ENCODE assay signal across 13 cellular contexts in the genomic region with DNA sequence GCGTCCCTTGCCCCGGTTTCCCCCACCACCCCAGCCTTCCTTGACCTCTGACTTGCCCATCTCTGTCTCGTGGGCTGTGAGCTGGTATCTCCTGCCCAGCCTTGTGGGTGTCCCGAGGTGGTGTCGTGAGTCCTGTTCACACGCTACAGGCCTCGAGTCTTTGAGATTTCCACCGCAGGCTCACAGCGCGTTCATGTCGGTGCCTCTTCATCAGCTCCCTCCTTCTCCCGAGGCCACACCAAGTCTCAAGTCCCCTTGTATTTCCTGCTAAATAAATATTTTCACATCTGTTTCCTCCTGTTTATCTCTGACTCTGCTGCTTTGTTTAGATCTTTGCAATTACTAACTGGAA.
A peak's percentile ranks its signal among the peaks of the same experiment; 100 is the strongest.
DNase-seq lines count a peak whose midpoint lies in the region; ATAC-seq and TF ChIP-seq lines count a peak whose summit lies in the region.
"Had no signal": no experiment of that assay in that cellular context is flagged by ENCODE, and none has a peak within 500 bp of the region (broad histone marks: within the 10 kb centered on the region; RNA-seq: fewer than 3 reads in every experiment).

No MANE protein-coding gene starts in this region.

- peaks cover 50% of the 10 kb centered on the region for H3K4me1 Mint-ChIP-seq in mesothelial cell of epicardium
- H3K4me1 Mint-ChIP-seq: central memory CD8-positive, alpha-beta T cell; naive thymus-derived CD4-positive, alpha-beta T cell had no signal

- H3K4me1 ChIP-seq in adrenal gland (replicated peaks in 1 of 2) = peaks cover 8 to 14% of the 10 kb centered on the region in 2 donors
- peaks cover 10% of the 10 kb centered on the region for H3K4me1 ChIP-seq in fibroblast of lung (ENCODE audit: control insufficient read depth, extremely low read depth, insufficient read depth, low read length)
- peaks cover 27 to 49% of the 10 kb centered on the region in 2 donors for H3K4me1 ChIP-seq in thyroid gland

- 50 to 71% (median 60%) methylated on average over 12 of the region's 12 CpGs for WGBS in adrenal gland, 4 donors
- 36 to 44% methylated on average over 12 of the region's 12 CpGs for WGBS in thyroid gland, 2 donors

- H3K9me3 Mint-ChIP-seq in mesothelial cell of epicardium = peaks cover 5% of the 10 kb centered on the region
- H3K9me3 Mint-ChIP-seq: central memory CD8-positive, alpha-beta T cell; naive thymus-derived CD4-positive, alpha-beta T cell had no signal

- H3K27me3 Mint-ChIP-seq in mesothelial cell of epicardium (ENCODE audit: low read depth) = no peaks in the 10 kb centered on the region

- H3K4me3 Mint-ChIP-seq in mesothelial cell of epicardium = peak overlapping the region; percentile 2
- H3K4me3 Mint-ChIP-seq: central memory CD8-positive, alpha-beta T cell; naive thymus-derived CD4-positive, alpha-beta T cell had no signal

- no peak overlapping the region for H3K9ac ChIP-seq in fibroblast of lung (ENCODE audit: insufficient read depth, low read length)

- H3K27ac ChIP-seq in adrenal gland (peak overlapping the region in 3 of 5 donors; percentile 24 to 46 (median 28)), fibroblast of lung (ENCODE audit: insufficient read depth, low read length) (peak overlapping the region; percentile 67), thyroid gland (peak overlapping the region; percentile 59 to 70 (median 66))

- TF ChIP-seq CTCF in adrenal gland (IDR thresholded peaks at IDR 0.05) = no peak
- TF ChIP-seq CTCF in fibroblast of lung (conservative IDR thresholded peaks at IDR 0.05 in 1 of 2, IDR thresholded peaks at IDR 0.05 in 1 of 2; ENCODE audit: low read depth in 1 of 2, low read length in 2 of 2) = no peak
- TF ChIP-seq CTCF in mesothelial cell of epicardium (IDR thresholded peaks at IDR 0.05; ENCODE audit: unreplicated experiment) = no peak
- no peak for TF ChIP-seq CTCF in thyroid gland (IDR thresholded peaks at IDR 0.05)

- H3K9me3 ChIP-seq in adrenal gland (replicated peaks in 1 of 3) = no peaks in the 10 kb centered on the region
- H3K9me3 ChIP-seq in fibroblast of lung (ENCODE audit: control insufficient read depth, insufficient read depth, low read depth, low read length) = no peaks in the 10 kb centered on the region
- no peaks in the 10 kb centered on the region for H3K9me3 ChIP-seq in thyroid gland
- H3K9me3 ChIP-seq: esophagus squamous epithelium had no signal

- peak overlapping the region; percentile 77 for H3K4me2 ChIP-seq in fibroblast of lung (ENCODE audit: extremely low read depth, insufficient read depth, low read length)

- H3K36me3 Mint-ChIP-seq in mesothelial cell of epicardium = peaks cover 12% of the 10 kb centered on the region
- H3K36me3 Mint-ChIP-seq: naive thymus-derived CD4-positive, alpha-beta T cell had no signal

- no peaks in the 10 kb centered on the region for H3K36me3 ChIP-seq in adrenal gland (replicated peaks in 1 of 2)
- H3K36me3 ChIP-seq in fibroblast of lung (ENCODE audit: control insufficient read depth, insufficient read depth, low read length) = no peaks in the 10 kb centered on the region
- H3K36me3 ChIP-seq in thyroid gland = no peaks in the 10 kb centered on the region
- H3K36me3 ChIP-seq: esophagus squamous epithelium had no signal

- H3K4me3 ChIP-seq in adrenal gland = no peak overlapping the region
- H3K4me3 ChIP-seq in fibroblast of lung (replicated peaks in 1 of 4; ENCODE audit: control extremely low read depth in 1 of 4, insufficient read depth in 1 of 4, low read depth in 3 of 4, low read length in 4 of 4) = no peak overlapping the region
- H3K4me3 ChIP-seq in thyroid gland (replicated peaks in 1 of 3) = no peak overlapping the region
- H3K4me3 ChIP-seq: esophagus squamous epithelium had no signal

- peak overlapping the region; percentile 8 for H2AFZ ChIP-seq in fibroblast of lung (ENCODE audit: low read length)

- TF ChIP-seq POLR2A in adrenal gland (IDR thresholded peaks at IDR 0.05) = no peak
- TF ChIP-seq POLR2A in thyroid gland (IDR thresholded peaks at IDR 0.05) = no peak

- no peaks in the 10 kb centered on the region for H4K20me1 ChIP-seq in fibroblast of lung (ENCODE audit: control insufficient read depth, extremely low read depth, insufficient read depth, low read length)

- peak overlapping the region; percentile 88 for H3K27ac Mint-ChIP-seq in mesothelial cell of epicardium
- H3K27ac Mint-ChIP-seq: naive thymus-derived CD4-positive, alpha-beta T cell had no signal

- ATAC-seq in HG03135 (IDR thresholded peaks at IDR 0.05; ENCODE audit: unreplicated experiment) = no peak
- no peak for ATAC-seq in GM21723 (IDR thresholded peaks at IDR 0.05; ENCODE audit: unreplicated experiment)
- no peak for ATAC-seq in HG02678 (IDR thresholded peaks at IDR 0.05; ENCODE audit: unreplicated experiment)
- ATAC-seq: naive thymus-derived CD4-positive, alpha-beta T cell had no signal

- H3K79me2 ChIP-seq in fibroblast of lung (ENCODE audit: control insufficient read depth, insufficient read depth, low read length) = peaks cover 39% of the 10 kb centered on the region

- H3K27me3 ChIP-seq in adrenal gland = no peaks in the 10 kb centered on the region
- no peaks in the 10 kb centered on the region for H3K27me3 ChIP-seq in fibroblast of lung (ENCODE audit: control insufficient read depth, insufficient read depth, low read length)
- H3K27me3 ChIP-seq in thyroid gland = no peaks in the 10 kb centered on the region
- H3K27me3 ChIP-seq: esophagus squamous epithelium had no signal

- intact Hi-C loops in adrenal gland (cut with DNase I) (no loop called here), thyroid gland (cut with DNase I) (no loop called here)

- DNase-seq in adrenal gland (peak in 2 of 7 donors; percentile 18 to 19), fibroblast of lung (ENCODE audit: low read depth in 2 of 2) (no peak), mesothelial cell of epicardium (ENCODE audit: low spot score in 2 of 2, unreplicated experiment in 2 of 2) (no peak), thyroid gland (peak; percentile 34 to 40), germinal center (ENCODE audit: low spot score) (no peak)
- DNase-seq: activated naive CD4-positive, alpha-beta T cell; esophagus squamous epithelium; H7; naive thymus-derived CD4-positive, alpha-beta T cell had no signal

Comparison
In these comparisons a context has a peak if more than half of its experiments do, and no peak if none do; other contexts are left out.
1. DNase-seq: peak in thyroid gland (2 of 2); none in fibroblast of lung (0 of 2), mesothelial cell of epicardium (0 of 2) and germinal center (single experiment).
2. Peak in every context shown above with its lines, with median percentiles within 50 percentile points of each other: H3K27ac ChIP-seq.